ENCODE assay signal across 20 cellular contexts in genomic region chr6:17478946-17479345, GRCh38.
"Had no signal": no experiment of that assay in that cellular context is flagged by ENCODE, and none has a peak within 500 bp of the region (broad histone marks: within the 10 kb centered on the region; RNA-seq: fewer than 3 reads in every experiment).

No MANE protein-coding gene starts in this region.

- H3K4me1 ChIP-seq: lower lobe of right lung had no signal

- H3K4me2 ChIP-seq: hepatocyte had no signal

- H3K27me3 ChIP-seq: brain microvascular endothelial cell, hepatocyte, SJSA1 had no signal

- DNase-seq: activated CD4-positive, alpha-beta T cell treated with anti-CD3 and anti-CD28 coated beads, Interleukin-2, amount 50 U/mL, for 1 hour; activated CD4-positive, CD25-positive, alpha-beta regulatory T cell treated with anti-CD3 and anti-CD28 coated beads, Interleukin-2, amount 50 U/mL, for 72 hours; activated CD8-positive, alpha-beta memory T cell treated with anti-CD3 and anti-CD28 coated beads for 24 hours; activated CD8-positive, alpha-beta memory T cell treated with anti-CD3 and anti-CD28 coated beads, Interleukin-2, amount 50 U/mL, for 48 hours; activated effector memory CD4-positive, alpha-beta T cell treated with Interleukin-2 at 50 U/mL for 16 hours; activated naive CD4-positive, alpha-beta T cell treated with anti-CD3 and anti-CD28 coated beads, Interleukin-2, amount 10 ng/mL, durations not matched to agents 7 days and 5 days; activated T-cell treated with anti-CD3 and anti-CD28 coated beads, Interleukin-2, amount 50 U/mL, for 48 hours; aorta; brain microvascular endothelial cell; cerebellar nuclear complex; effector CD8-positive, alpha-beta T cell; left cardiac atrium; lower lobe of right lung; naive B cell; stimulated activated naive CD4-positive, alpha-beta T cell; T-helper 17 cell had no signal

- H3K79me2 ChIP-seq: hepatocyte had no signal

- H3K4me3 ChIP-seq: hepatocyte, lower lobe of right lung, SJSA1 had no signal

- H3K27ac ChIP-seq: brain microvascular endothelial cell, hepatocyte, lower lobe of right lung, SJSA1, VCaP had no signal

- H3K36me3 ChIP-seq: brain microvascular endothelial cell, lower lobe of right lung had no signal

- ATAC-seq: esophagus mucosa, lower lobe of right lung, T-helper 17 cell had no signal

- H3K9me3 ChIP-seq: lower lobe of right lung, SJSA1 had no signal
